ENCODE assay signal across 1 cellular context in the genomic region with DNA sequence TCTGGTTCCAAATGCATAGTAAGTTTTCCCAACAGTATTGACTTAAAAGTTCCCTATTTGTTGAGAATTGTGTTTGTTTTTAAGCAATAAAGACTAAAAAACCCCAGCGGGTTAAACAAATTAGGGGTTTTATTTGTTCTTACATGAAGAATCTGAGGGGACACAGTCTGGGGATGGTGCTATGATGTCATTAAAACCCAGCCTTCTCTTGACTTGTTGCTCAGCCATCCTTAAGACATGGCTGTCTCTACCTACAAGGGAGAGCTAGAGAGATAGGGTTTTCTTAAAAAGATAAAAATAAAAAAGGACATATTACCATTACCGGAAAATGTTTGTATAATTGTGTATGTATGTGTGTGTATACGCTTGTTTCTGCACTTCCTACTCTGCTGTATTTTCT.
TF ChIP-seq lines count a peak whose summit lies in the region.

No MANE protein-coding gene starts in this region.

TF ChIP-seq in IMR-90, 13 proteins besides CTCF, POLR2A, EP300 and RAD21:
- TF ChIP-seq USF2 (IDR thresholded peaks at IDR 0.05; ENCODE audit: low read depth, low read length) (no peak), SMC3 (IDR thresholded peaks at IDR 0.05; ENCODE audit: low read depth, low read length) (no peak), BHLHE40 (IDR thresholded peaks at IDR 0.05; ENCODE audit: low read depth, low read length) (no peak), CHD1 (IDR thresholded peaks at IDR 0.05; ENCODE audit: low read depth, low read length) (no peak), NFE2L2 (IDR thresholded peaks at IDR 0.05; ENCODE audit: low read depth, low read length) (no peak), MAFK (IDR thresholded peaks at IDR 0.05; ENCODE audit: low read depth, low read length) (no peak), FOS (IDR thresholded peaks at IDR 0.05; ENCODE audit: low read depth, low read length) (no peak), CEBPB (IDR thresholded peaks at IDR 0.05; ENCODE audit: low read depth, low read length) (no peak), RCOR1 (IDR thresholded peaks at IDR 0.05; ENCODE audit: insufficient replicate concordance, low read length) (no peak), MAZ (IDR thresholded peaks at IDR 0.05; ENCODE audit: borderline replicate concordance, low read depth, low read length) (no peak), RFX5 (IDR thresholded peaks at IDR 0.05; ENCODE audit: low read depth, low read length) (no peak), MXI1 (IDR thresholded peaks at IDR 0.05; ENCODE audit: borderline replicate concordance, low read depth, low read length) (no peak)
- TF ChIP-seq, protein P1, sequence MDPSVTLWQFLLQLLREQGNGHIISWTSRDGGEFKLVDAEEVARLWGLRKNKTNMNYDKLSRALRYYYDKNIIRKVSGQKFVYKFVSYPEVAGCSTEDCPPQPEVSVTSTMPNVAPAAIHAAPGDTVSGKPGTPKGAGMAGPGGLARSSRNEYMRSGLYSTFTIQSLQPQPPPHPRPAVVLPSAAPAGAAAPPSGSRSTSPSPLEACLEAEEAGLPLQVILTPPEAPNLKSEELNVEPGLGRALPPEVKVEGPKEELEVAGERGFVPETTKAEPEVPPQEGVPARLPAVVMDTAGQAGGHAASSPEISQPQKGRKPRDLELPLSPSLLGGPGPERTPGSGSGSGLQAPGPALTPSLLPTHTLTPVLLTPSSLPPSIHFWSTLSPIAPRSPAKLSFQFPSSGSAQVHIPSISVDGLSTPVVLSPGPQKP (IDR thresholded peaks at IDR 0.05; ENCODE audit: borderline replicate concordance, low read depth, low read length): no peak
